In the genomic region with DNA sequence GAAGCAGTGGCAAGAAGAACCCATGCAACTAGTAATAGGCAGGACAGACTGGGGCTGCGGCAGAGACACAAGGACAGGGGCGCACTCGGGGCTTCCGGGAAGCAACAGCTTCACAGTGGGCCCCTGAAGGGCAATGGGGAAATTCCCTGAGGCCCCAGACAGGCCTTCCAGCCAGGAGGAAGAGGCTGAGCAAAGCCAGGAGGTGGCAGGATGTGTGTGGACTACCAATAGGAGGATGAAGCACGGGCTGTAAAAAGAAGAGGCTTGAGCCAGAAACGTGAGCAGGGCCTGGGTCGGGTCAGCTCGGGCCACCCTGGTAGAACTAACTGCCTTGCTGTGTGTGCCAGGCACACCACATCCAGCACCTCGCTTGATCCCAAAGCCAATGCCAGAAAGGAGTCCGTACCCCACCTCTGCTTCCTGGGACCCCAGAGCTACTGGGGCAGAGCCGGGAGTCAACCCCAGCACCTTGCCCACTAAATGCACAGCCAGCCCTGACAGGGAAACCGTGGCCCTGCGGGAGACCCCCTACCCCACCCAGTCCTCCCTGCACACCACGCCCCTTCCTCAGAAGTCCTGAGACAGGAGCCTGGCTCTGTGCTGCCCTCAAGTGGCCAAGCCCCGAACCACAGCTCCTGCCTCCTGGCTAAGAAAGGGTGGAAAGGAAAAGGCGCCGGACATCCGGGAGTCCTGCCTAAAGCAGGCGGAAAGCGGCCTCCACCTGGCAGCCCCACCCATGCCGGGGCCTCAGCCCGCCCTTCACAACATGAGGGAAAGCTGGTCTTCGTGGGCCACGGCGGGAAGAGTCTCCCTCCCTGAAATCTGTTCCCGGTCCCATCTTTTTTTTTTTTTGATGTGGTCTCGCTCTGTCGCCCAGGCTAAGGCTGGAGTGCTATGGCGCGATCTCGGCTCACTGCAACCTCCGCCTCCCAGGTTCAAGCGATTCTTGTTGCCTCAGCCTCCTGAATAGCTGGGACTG, we compare ENCODE assay signal across 8 cellular contexts. TPM values are rescaled to one million over a fixed set of nuclear protein-coding genes. Genes with fewer than 3 reads are reported as not detected.
DNase-seq lines count a peak whose midpoint lies in the region; ATAC-seq and TF ChIP-seq lines count a peak whose summit lies in the region.

No MANE protein-coding gene starts in this region.

- H3K27me3 Mint-ChIP-seq in Caco-2 (ENCODE audit: insufficient read depth, unreplicated experiment), result no peaks in the 10 kb centered on the region

- peak; percentile 81 to 87 for TF ChIP-seq CTCF in Caco-2 (IDR thresholded peaks at IDR 0.05; ENCODE audit: insufficient read depth in 1 of 2, low read depth in 1 of 2, low read length in 1 of 2, severe bottlenecking in 1 of 2, unreplicated experiment in 1 of 2)
- peak; percentile 95 for TF ChIP-seq CTCF in MM.1S (IDR thresholded peaks at IDR 0.05; ENCODE audit: low read length)
- TF ChIP-seq CTCF in osteoblast (IDR thresholded peaks at IDR 0.05; ENCODE audit: extremely low read depth, low read depth, low read length), result peak; percentile 91
- peak; percentile 75 to 99 for TF ChIP-seq CTCF in suprapubic skin (IDR thresholded peaks at IDR 0.05)

- H3K4me3 ChIP-seq in Caco-2 (ENCODE audit: low read depth, low read length) (peak overlapping the region; percentile 20), MM.1S (ENCODE audit: low read length) (peak overlapping the region; percentile 58), SJSA1 (no peak overlapping the region; the same call in 1 of the 2 replicates), osteoblast (ENCODE audit: insufficient read depth, low read length) (peak overlapping the region; percentile 73), suprapubic skin (peak overlapping the region; percentile 49)

- H3K4me1 ChIP-seq in Caco-2 (peaks cover 10% of the 10 kb centered on the region), MM.1S (ENCODE audit: low read length) (0 out of 2 replicates have a peak, but pooled peaks cover 5% of the 10 kb centered on the region), SJSA1 (replicated peaks) (peaks cover 21% of the 10 kb centered on the region), osteoblast (ENCODE audit: insufficient read depth, low read length) (peaks cover 3% of the 10 kb centered on the region), suprapubic skin (peaks cover 14% of the 10 kb centered on the region)

- H3K36me3 ChIP-seq in Caco-2 (ENCODE audit: control insufficient read depth, insufficient read depth, low read length) (no peaks in the 10 kb centered on the region; the same call in 1 of the 2 replicates), MM.1S (replicated peaks; ENCODE audit: insufficient read depth, low read length) (no peaks in the 10 kb centered on the region), SJSA1 (no peaks in the 10 kb centered on the region), osteoblast (ENCODE audit: insufficient read depth, low read length) (no peaks in the 10 kb centered on the region), suprapubic skin (no peaks in the 10 kb centered on the region)

- no peaks in the 10 kb centered on the region for H3F3A ChIP-seq in MM.1S (ENCODE audit: insufficient read depth, low read length)

- H4K20me1 ChIP-seq in MM.1S (ENCODE audit: insufficient read depth, low read length) (no peaks in the 10 kb centered on the region), osteoblast (ENCODE audit: insufficient read depth, low read length) (no peaks in the 10 kb centered on the region)

- no peaks in the 10 kb centered on the region for H3K9me2 ChIP-seq in MM.1S (replicated peaks; ENCODE audit: insufficient read depth, low read length)

- peaks cover 19% of the 10 kb centered on the region for H3K36me3 Mint-ChIP-seq in Caco-2 (ENCODE audit: insufficient read depth, unreplicated experiment)

- H3K9ac ChIP-seq in MM.1S (ENCODE audit: low read length), result peak overlapping the region; percentile 36; the same call in 1 of the 2 replicates

- POLR2A ChIA-PET in Caco-2 (lab: Charles Lee), result interaction anchor here (0.7 kb wide), 1 partner anchor 225 kb away, joined by 3 read pairs; no protein-coding TSS in a partner anchor

- H3K4me2 ChIP-seq in MM.1S (ENCODE audit: low read depth, low read length), result peak overlapping the region; percentile 81
- H3K4me2 ChIP-seq in osteoblast (ENCODE audit: insufficient read depth, low read length), result peak overlapping the region; percentile 89

- H3K27ac Mint-ChIP-seq in Caco-2 (ENCODE audit: unreplicated experiment), result peak overlapping the region; percentile 88

- TF ChIP-seq POLR2A in suprapubic skin (IDR thresholded peaks at IDR 0.05), result no peak

- 16% methylated on average over 23 of the region's 33 CpGs for WGBS in suprapubic skin

- H3K4me1 Mint-ChIP-seq in Caco-2 (ENCODE audit: low read depth, unreplicated experiment), result peaks cover 13% of the 10 kb centered on the region

- no TSS peak for BruUV-seq in Caco-2 (replicated peaks; lab: Mats Ljungman, UMichigan)

- H3K9me3 ChIP-seq in Caco-2, result no peaks in the 10 kb centered on the region
- no peaks in the 10 kb centered on the region for H3K9me3 ChIP-seq in MM.1S (replicated peaks; ENCODE audit: insufficient read depth, low read length)
- H3K9me3 ChIP-seq in SJSA1 (replicated peaks), result no peaks in the 10 kb centered on the region
- H3K9me3 ChIP-seq in osteoblast (ENCODE audit: low read depth, low read length), result no peaks in the 10 kb centered on the region
- H3K9me3 ChIP-seq in suprapubic skin, result no peaks in the 10 kb centered on the region

- CTCF ChIA-PET in Caco-2 (lab: Charles Lee), result interaction anchor here (0.6 to 1.8 kb wide), 5 partner anchors 9 to 1257 kb away, joined by 3 to 15 read pairs (median 5); a partner anchor contains a TSS

- H3K27me3 ChIP-seq in Caco-2 (replicated peaks; ENCODE audit: control insufficient read depth, insufficient read depth, low read length), result no peaks in the 10 kb centered on the region
- no peaks in the 10 kb centered on the region for H3K27me3 ChIP-seq in MM.1S (replicated peaks; ENCODE audit: insufficient read depth, low read length)
- H3K27me3 ChIP-seq in SJSA1 (replicated peaks), result no peaks in the 10 kb centered on the region
- H3K27me3 ChIP-seq in osteoblast (ENCODE audit: insufficient read depth, low read length), result no peaks in the 10 kb centered on the region
- no peaks in the 10 kb centered on the region for H3K27me3 ChIP-seq in suprapubic skin

- DNase-seq in Caco-2, result peak; percentile 83 to 88
- peak; percentile 72 for DNase-seq in MM.1S
- DNase-seq in SJSA1 (ENCODE audit: low read depth in 1 of 2, low spot score in 2 of 2), result peak; percentile 89 to 90
- peak; percentile 45 for DNase-seq in activated gamma-delta T cell treated with anti-CD3 and anti-CD28 coated beads, Interleukin-2, amount 50 U/mL, for 16 hours (ENCODE audit: low read depth)
- DNase-seq in germinal center (ENCODE audit: low spot score), result peak; percentile 77
- DNase-seq in osteoblast (ENCODE audit: insufficient read length, low spot score, missing footprints), result peak; percentile 96
- DNase-seq in suprapubic skin (ENCODE audit: low spot score in 2 of 2), result peak; percentile 89

- peak overlapping the region; percentile 95 for H2AFZ ChIP-seq in MM.1S (ENCODE audit: low read length)
- peak overlapping the region; percentile 78 for H2AFZ ChIP-seq in osteoblast (ENCODE audit: low read length)

- no peak for TF ChIP-seq EP300 in suprapubic skin (IDR thresholded peaks at IDR 0.05)

- H3K27ac ChIP-seq in MM.1S (ENCODE audit: low read length), result no peak overlapping the region
- H3K27ac ChIP-seq in SJSA1, result peak overlapping the region; percentile 12
- H3K27ac ChIP-seq in osteoblast (ENCODE audit: low read depth, low read length), result peak overlapping the region; percentile 45
- no peak overlapping the region for H3K27ac ChIP-seq in suprapubic skin

- H3K4me3 Mint-ChIP-seq in Caco-2 (ENCODE audit: unreplicated experiment), result peak overlapping the region; percentile 74

- intact Hi-C loops in Caco-2 (cut with micrococcal nuclease; ENCODE audit: unreplicated experiment), result loop anchor here (1.0 to 2.0 kb wide), 2 partner anchors 58 to 208 kb away; no protein-coding TSS in a partner anchor

- H3K9me3 Mint-ChIP-seq in Caco-2 (ENCODE audit: unreplicated experiment), result no peaks in the 10 kb centered on the region

- peak; percentile 67 for ATAC-seq in GM21526 (IDR thresholded peaks at IDR 0.05; ENCODE audit: low FRiP score, unreplicated experiment)

- no peaks in the 10 kb centered on the region for H3K79me2 ChIP-seq in MM.1S (ENCODE audit: low read length)
- no peaks in the 10 kb centered on the region for H3K79me2 ChIP-seq in osteoblast (ENCODE audit: insufficient read depth, low read length)

RNA-seq across cellular contexts. Expression of a gene that starts 33.7 kb away (rescaled TPM):
- total RNA-seq in Caco-2 (2022) (21.0 and 24.4 TPM in 2 replicates), osteoblast (0.72 and 0.88 TPM in 2 replicates), suprapubic skin (10 to 100 TPM in 3 of 4 donors, 1 to 10 TPM in 1; 9.4 to 16.3 (median 13.1) TPM)
- total RNA-seq in SJSA1 (2014; rRNA removed; shearing (Covaris generic)), result 3.2 TPM in 1 of 2 replicates, not detected in the other

Comparison
In these comparisons a context has a peak if more than half of its experiments do, and no peak if none do; other contexts are left out.
1. DNase-seq: peak in every context shown above with its lines; median percentile 96 in osteoblast; 90 in SJSA1; 89 in suprapubic skin; 86 in Caco-2; 77 in germinal center; 72 in MM.1S; 45 in activated gamma-delta T cell treated with anti-CD3 and anti-CD28 coated beads, Interleukin-2, amount 50 U/mL, for 16 hours.
2. H3K27ac ChIP-seq: peak in SJSA1 (single experiment) and osteoblast (single experiment); none in MM.1S (single experiment) and suprapubic skin (single experiment).
3. Peak in every context shown above with its lines, with median percentiles within 50 percentile points of each other: CTCF ChIP-seq.